In genomic region chr4:142715727-142716126, GRCh38 we compare ENCODE assay signal across 19 cellular contexts.
"Had no signal": no experiment of that assay in that cellular context is flagged by ENCODE, and none has a peak within 500 bp of the region (broad histone marks: within the 10 kb centered on the region; RNA-seq: fewer than 3 reads in every experiment).

No MANE protein-coding gene starts in this region.

- DNase-seq: IMR-90, Karpas-422, KG1, MG63, NCI-H1092, NCI-H1105 treated with DMSO at 0.1 percent for 48 hours, NCI-H1417 treated with DMSO at 0.1 percent for 48 hours, NCI-H146, NCI-H1694 treated with DMSO at 0.1 percent for 48 hours, NCI-H1930, NCI-H2107, NCI-H2227 treated with DMSO at 0.1 percent for 48 hours, NCI-H524, NCI-H526 treated with DMSO at 0.1 percent for 48 hours, Right ventricle myocardium superior, RPMI8226, SIG-M5 had no signal

- FAIRE-seq: HepG2, RCC 7860 had no signal
